ENCODE assay signal across 8 cellular contexts in the genomic region with DNA sequence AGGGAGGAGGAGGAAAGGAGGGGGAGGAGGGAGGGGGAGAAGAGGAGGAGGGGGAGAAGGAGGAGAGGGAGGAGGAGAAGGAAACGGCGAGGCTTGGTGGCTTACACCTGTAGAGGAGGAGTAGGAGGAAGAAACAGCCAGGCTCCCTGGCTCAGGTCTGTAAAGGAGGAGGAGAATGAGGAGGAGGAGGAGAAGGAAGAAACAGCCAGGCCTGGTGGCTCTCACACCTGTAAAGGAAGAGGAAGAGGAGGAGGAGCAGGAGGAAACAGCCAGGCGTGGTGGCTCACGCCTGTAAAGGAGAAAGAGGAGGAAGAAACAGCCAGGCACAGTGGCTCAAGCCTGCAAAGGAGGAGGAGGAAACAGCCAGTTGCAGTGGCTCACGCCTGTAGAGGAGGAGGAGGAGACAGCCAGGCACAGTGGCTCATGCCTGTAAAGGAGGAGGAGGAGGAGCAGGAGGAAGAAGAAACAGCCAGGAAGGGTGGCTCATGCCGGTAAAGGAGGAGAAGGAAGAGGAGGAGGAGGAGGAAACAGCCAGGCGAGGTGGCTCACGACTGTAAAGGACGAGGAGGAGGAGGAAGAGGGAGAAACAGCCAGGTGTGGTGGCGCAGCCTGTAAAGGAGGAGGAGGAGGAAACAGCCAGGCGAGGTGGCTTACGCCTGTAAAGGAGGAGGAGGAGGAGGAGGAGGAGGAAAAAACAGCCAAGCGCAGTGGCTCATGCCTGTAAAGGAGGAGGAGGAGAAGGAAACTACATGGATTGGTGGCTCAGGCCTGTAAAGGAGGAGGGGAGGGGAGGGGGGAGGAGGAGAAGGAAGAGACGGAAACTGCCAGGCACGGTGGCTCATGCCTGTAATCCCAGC. TPM values are rescaled to one million over a fixed set of nuclear protein-coding genes. Genes with fewer than 3 reads are reported as not detected.
DNase-seq lines count a peak whose midpoint lies in the region; ATAC-seq and TF ChIP-seq lines count a peak whose summit lies in the region.

No MANE protein-coding gene starts in this region.

- no peaks in the 10 kb centered on the region for H3K36me3 Mint-ChIP-seq in WTC11
- H3K36me3 Mint-ChIP-seq in stimulated activated memory B cell treated with anti-CD40 and anti-IgM and Interleukin-4, amounts not matched to agents 10 μg/mL and 1 μg/mL and 100 μg/mL, for 72 hours, result peaks cover 6% of the 10 kb centered on the region

- DNase-seq in activated CD4-positive, CD25-positive, alpha-beta regulatory T cell (lab: John Stamatoyannopoulos, UW), result no peak
- peak; percentile 72 for DNase-seq in NCI-H2196 (lab: John Stamatoyannopoulos, UW; ENCODE audit: unreplicated experiment)
- DNase-seq in WTC11 (ENCODE audit: low spot score), result peak; percentile 43
- DNase-seq in coronary artery (ENCODE audit: low spot score), result peak; percentile 85
- DNase-seq in right lobe of liver, result peak; percentile 47 to 62 (median 61)

- H3K4me1 ChIP-seq in right lobe of liver, result peaks cover 0 to 6% (median 0%) of the 10 kb centered on the region in 4 donors

- H3K9me3 Mint-ChIP-seq in WTC11, result no peaks in the 10 kb centered on the region
- no peaks in the 10 kb centered on the region for H3K9me3 Mint-ChIP-seq in stimulated activated memory B cell treated with anti-CD40 and anti-IgM and Interleukin-4, amounts not matched to agents 10 μg/mL and 1 μg/mL and 100 μg/mL, for 72 hours

- 10% methylated on average over 15 of the region's 15 CpGs for WGBS in right lobe of liver (ENCODE audit: insufficient coverage, low coverage, low lambda C conversion rate, missing lambda C conversion rate)

- no peaks in the 10 kb centered on the region for H3K27me3 Mint-ChIP-seq in WTC11 (ENCODE audit: low read depth)
- H3K27me3 Mint-ChIP-seq in stimulated activated memory B cell treated with anti-CD40 and anti-IgM and Interleukin-4, amounts not matched to agents 10 μg/mL and 1 μg/mL and 100 μg/mL, for 72 hours, result no peaks in the 10 kb centered on the region

- intact Hi-C loops in right lobe of liver (cut with DNase I), result no loop called here

- no peaks in the 10 kb centered on the region for H3K27me3 ChIP-seq in right lobe of liver

- H3K4me1 Mint-ChIP-seq in WTC11, result peaks cover 8% of the 10 kb centered on the region
- H3K4me1 Mint-ChIP-seq in stimulated activated memory B cell treated with anti-CD40 and anti-IgM and Interleukin-4, amounts not matched to agents 10 μg/mL and 1 μg/mL and 100 μg/mL, for 72 hours, result peaks cover 14% of the 10 kb centered on the region

- POLR2A ChIA-PET in WTC11 (lab: Charles Lee), result no interaction called here

- peak; percentile 74 to 87 for ATAC-seq in activated CD4-positive, CD25-positive, alpha-beta regulatory T cell treated with anti-CD3 and anti-CD28 coated beads, Interleukin-2, amount 50 U/mL, for 24 hours
- ATAC-seq in HG02885 (IDR thresholded peaks at IDR 0.05; ENCODE audit: poor library complexity, unreplicated experiment) (peak; percentile 86), WTC11 (peak; percentile 92), right lobe of liver (peak; percentile 65 to 80 (median 68))
- peak; percentile 63 for ATAC-seq in stimulated activated memory B cell treated with anti-CD40 and anti-IgM and Interleukin-4, amounts not matched to agents 10 μg/mL and 1 μg/mL and 100 μg/mL, for 72 hours

- H3K27ac Mint-ChIP-seq in WTC11, result peak overlapping the region; percentile 89
- peak overlapping the region; percentile 76 for H3K27ac Mint-ChIP-seq in stimulated activated memory B cell treated with anti-CD40 and anti-IgM and Interleukin-4, amounts not matched to agents 10 μg/mL and 1 μg/mL and 100 μg/mL, for 72 hours

- H3K27ac ChIP-seq in coronary artery (peak overlapping the region; percentile 82 to 95), right lobe of liver (peak overlapping the region; percentile 1 to 37 (median 22))

- peak overlapping the region; percentile 58 for H3K4me3 Mint-ChIP-seq in WTC11
- peak overlapping the region; percentile 76 for H3K4me3 Mint-ChIP-seq in stimulated activated memory B cell treated with anti-CD40 and anti-IgM and Interleukin-4, amounts not matched to agents 10 μg/mL and 1 μg/mL and 100 μg/mL, for 72 hours

- CTCF ChIA-PET in WTC11 (lab: Charles Lee), result no interaction called here

- H3K4me3 ChIP-seq in coronary artery (peak overlapping the region; percentile 69), right lobe of liver (no peak overlapping the region)

- H3K9me3 ChIP-seq in right lobe of liver, result no peaks in the 10 kb centered on the region

- peak; percentile 1 for TF ChIP-seq POLR2A in right lobe of liver (IDR thresholded peaks at IDR 0.05)

- TF ChIP-seq CTCF in WTC11 (IDR thresholded peaks at IDR 0.05) (no peak), coronary artery (IDR thresholded peaks at IDR 0.05) (no peak), right lobe of liver (IDR thresholded peaks at IDR 0.05) (no peak)

- peaks cover 0 to 3% (median 0%) of the 10 kb centered on the region in 4 donors for H3K36me3 ChIP-seq in right lobe of liver

TF ChIP-seq in WTC11, 78 proteins besides CTCF, POLR2A, EP300 and RAD21:
- TF ChIP-seq, protein P1, sequence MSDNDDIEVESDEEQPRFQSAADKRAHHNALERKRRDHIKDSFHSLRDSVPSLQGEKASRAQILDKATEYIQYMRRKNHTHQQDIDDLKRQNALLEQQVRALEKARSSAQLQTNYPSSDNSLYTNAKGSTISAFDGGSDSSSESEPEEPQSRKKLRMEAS (CRISPR knock-in tag; IDR thresholded peaks at IDR 0.05), result 0 out of 2 replicates have a peak, but pooled peaks have one; percentile 37
- TF ChIP-seq, protein P2, sequence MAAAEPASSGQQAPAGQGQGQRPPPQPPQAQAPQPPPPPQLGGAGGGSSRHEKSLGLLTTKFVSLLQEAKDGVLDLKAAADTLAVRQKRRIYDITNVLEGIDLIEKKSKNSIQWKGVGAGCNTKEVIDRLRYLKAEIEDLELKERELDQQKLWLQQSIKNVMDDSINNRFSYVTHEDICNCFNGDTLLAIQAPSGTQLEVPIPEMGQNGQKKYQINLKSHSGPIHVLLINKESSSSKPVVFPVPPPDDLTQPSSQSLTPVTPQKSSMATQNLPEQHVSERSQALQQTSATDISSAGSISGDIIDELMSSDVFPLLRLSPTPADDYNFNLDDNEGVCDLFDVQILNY (CRISPR knock-in tag; IDR thresholded peaks at IDR 0.05), result no peak
- TF ChIP-seq NR3C1 (CRISPR knock-in tag; conservative IDR thresholded peaks at IDR 0.05; ENCODE audit: low read depth), result no peak
- TF ChIP-seq ZNF671 (CRISPR knock-in tag; IDR thresholded peaks at IDR 0.05), result peak; percentile 72; the same call in 1 of the 2 replicates
- TF ChIP-seq GTF2I (CRISPR knock-in tag; conservative IDR thresholded peaks at IDR 0.05), result 0 out of 2 replicates have a peak, but pooled peaks have one; percentile 21
- TF ChIP-seq, protein P3, sequence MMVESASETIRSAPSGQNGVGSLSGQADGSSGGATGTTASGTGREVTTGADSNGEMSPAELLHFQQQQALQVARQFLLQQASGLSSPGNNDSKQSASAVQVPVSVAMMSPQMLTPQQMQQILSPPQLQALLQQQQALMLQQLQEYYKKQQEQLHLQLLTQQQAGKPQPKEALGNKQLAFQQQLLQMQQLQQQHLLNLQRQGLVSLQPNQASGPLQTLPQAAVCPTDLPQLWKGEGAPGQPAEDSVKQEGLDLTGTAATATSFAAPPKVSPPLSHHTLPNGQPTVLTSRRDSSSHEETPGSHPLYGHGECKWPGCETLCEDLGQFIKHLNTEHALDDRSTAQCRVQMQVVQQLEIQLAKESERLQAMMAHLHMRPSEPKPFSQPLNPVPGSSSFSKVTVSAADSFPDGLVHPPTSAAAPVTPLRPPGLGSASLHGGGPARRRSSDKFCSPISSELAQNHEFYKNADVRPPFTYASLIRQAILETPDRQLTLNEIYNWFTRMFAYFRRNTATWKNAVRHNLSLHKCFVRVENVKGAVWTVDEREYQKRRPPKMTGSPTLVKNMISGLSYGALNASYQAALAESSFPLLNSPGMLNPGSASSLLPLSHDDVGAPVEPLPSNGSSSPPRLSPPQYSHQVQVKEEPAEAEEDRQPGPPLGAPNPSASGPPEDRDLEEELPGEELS (CRISPR knock-in tag; IDR thresholded peaks at IDR 0.05), result 0 out of 2 replicates have a peak, but pooled peaks have one; percentile 14
- TF ChIP-seq ZNF263 (CRISPR knock-in tag; IDR thresholded peaks at IDR 0.05; ENCODE audit: low read depth), result peak; percentile 94
- TF ChIP-seq GRHL2 (CRISPR knock-in tag; IDR thresholded peaks at IDR 0.05; ENCODE audit: insufficient replicate concordance, severe bottlenecking), result no peak
- TF ChIP-seq, protein P4, sequence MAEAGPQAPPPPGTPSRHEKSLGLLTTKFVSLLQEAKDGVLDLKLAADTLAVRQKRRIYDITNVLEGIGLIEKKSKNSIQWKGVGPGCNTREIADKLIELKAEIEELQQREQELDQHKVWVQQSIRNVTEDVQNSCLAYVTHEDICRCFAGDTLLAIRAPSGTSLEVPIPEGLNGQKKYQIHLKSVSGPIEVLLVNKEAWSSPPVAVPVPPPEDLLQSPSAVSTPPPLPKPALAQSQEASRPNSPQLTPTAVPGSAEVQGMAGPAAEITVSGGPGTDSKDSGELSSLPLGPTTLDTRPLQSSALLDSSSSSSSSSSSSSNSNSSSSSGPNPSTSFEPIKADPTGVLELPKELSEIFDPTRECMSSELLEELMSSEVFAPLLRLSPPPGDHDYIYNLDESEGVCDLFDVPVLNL (CRISPR knock-in tag; IDR thresholded peaks at IDR 0.05; ENCODE audit: borderline replicate concordance, low read depth), result no peak
- no peak for TF ChIP-seq TEAD1 (CRISPR knock-in tag; IDR thresholded peaks at IDR 0.05)
- 0 out of 2 replicates have a peak, but pooled peaks have one; percentile 75 for TF ChIP-seq PRRX2 (CRISPR knock-in tag; IDR thresholded peaks at IDR 0.05)
- TF ChIP-seq SMAD4 (CRISPR knock-in tag; IDR thresholded peaks at IDR 0.05), result no peak
TF ChIP-seq in WTC11: peak in this region for 6.

RNA-seq across cellular contexts. Expression of a gene that starts 14.9 kb away (rescaled TPM):
- total RNA-seq in WTC11 (2021), result 20.3 to 23.3 TPM (median 21.2 TPM) in 3 replicates
- total RNA-seq in right lobe of liver, result 10 to 100 TPM; 17.2 to 38.0 (median 24.4) TPM

RNA-seq across cellular contexts. Expression of a gene that starts 24.2 kb away (rescaled TPM):
- 29.5 to 31.9 TPM (median 29.8 TPM) in 3 replicates for total RNA-seq in WTC11 (2021)
- 100 to 1,000 TPM; 161 to 356 (median 220) TPM for total RNA-seq in right lobe of liver

Comparison
In these comparisons a context has a peak if more than half of its experiments do, and no peak if none do; other contexts are left out.
1. DNase-seq: peak in NCI-H2196 (single experiment), WTC11 (single experiment), coronary artery (single experiment) and right lobe of liver (3 of 3); none in activated CD4-positive, CD25-positive, alpha-beta regulatory T cell (0 of 4).
2. Peak in every context shown above with its lines, with median percentiles within 50 percentile points of each other: ATAC-seq.